37 cellular contexts compared by ENCODE assay signal in genomic region chrX:140064993-140065392, GRCh38.
"Had no signal": no experiment of that assay in that cellular context is flagged by ENCODE, and none has a peak within 500 bp of the region (broad histone marks: within the 10 kb centered on the region; RNA-seq: fewer than 3 reads in every experiment).

No MANE protein-coding gene starts in this region.

- H3K4me1 Mint-ChIP-seq: activated naive CD8-positive, alpha-beta T cell treated with anti-CD3 and anti-CD28 coated beads for 36 hours; activated T-helper 17 cell treated with anti-CD3 and anti-CD28 coated beads, Interleukin-2, amount 50 U/mL, for 72 hours had no signal

- DNase-seq: activated CD4-positive, alpha-beta T cell treated with anti-CD3 and anti-CD28 coated beads for 1 hour; activated CD4-positive, alpha-beta T cell treated with anti-CD3 and anti-CD28 coated beads for 48 hours; activated CD4-positive, alpha-beta T cell treated with anti-CD3 and anti-CD28 coated beads, Interleukin-2, amount 50 U/mL, for 4 hours; activated CD4-positive, CD25-positive, alpha-beta regulatory T cell; activated CD8-positive, alpha-beta T cell treated with anti-CD3 and anti-CD28 coated beads for 36 hours; activated effector memory CD4-positive, alpha-beta T cell treated with anti-CD3 and anti-CD28 coated beads, Interleukin-2, amount 50 U/mL, for 16 hours; activated naive CD4-positive, alpha-beta T cell; activated naive CD4-positive, alpha-beta T cell treated with anti-CD3 and anti-CD28 coated beads, Interleukin-2, amount 50 U/mL, for 16 hours; activated naive CD8-positive, alpha-beta T cell treated with anti-CD3 and anti-CD28 coated beads for 36 hours; activated T-cell treated with anti-CD3 and anti-CD28 coated beads, Interleukin-2, amount 50 U/mL, for 1 hour; activated T-cell treated with anti-CD3 and anti-CD28 coated beads, Interleukin-2, amount 50 U/mL, for 72 hours; amniotic stem cell; aorta; caudate nucleus; cerebellar nuclear complex; Kasumi-1; KG1; MM.1S; MV-4-11; NCI-H1092 treated with DMSO at 0.1 percent for 48 hours; NCI-H1417; NCI-H146; NCI-H187; NCI-H2029 treated with DMSO at 0.1 percent for 48 hours; NCI-H2107; NCI-H2171; NCI-H510A; NCI-H526; NCI-H748 treated with DMSO at 0.1 percent for 48 hours; PC-9; SIG-M5; T1000; WERI-Rb-1 had no signal

- ATAC-seq: activated CD8-positive, alpha-beta T cell treated with anti-CD3 and anti-CD28 coated beads for 36 hours; activated T-cell treated with anti-CD3 and anti-CD28 coated beads, Interleukin-2, amount 50 U/mL, for 72 hours; activated T-helper 17 cell treated with anti-CD3 and anti-CD28 coated beads, Interleukin-2, amount 50 U/mL, for 72 hours; Right ventricle myocardium inferior had no signal

- H3K4me3 ChIP-seq: PC-9 had no signal

- FAIRE-seq: RCC 7860 had no signal

- H3K27ac Mint-ChIP-seq: activated CD8-positive, alpha-beta T cell treated with anti-CD3 and anti-CD28 coated beads for 36 hours; activated naive CD8-positive, alpha-beta T cell treated with anti-CD3 and anti-CD28 coated beads for 36 hours; activated T-cell treated with anti-CD3 and anti-CD28 coated beads, Interleukin-2, amount 50 U/mL, for 72 hours; activated T-helper 17 cell treated with anti-CD3 and anti-CD28 coated beads, Interleukin-2, amount 50 U/mL, for 72 hours had no signal

- H3K4me3 Mint-ChIP-seq: activated CD8-positive, alpha-beta T cell treated with anti-CD3 and anti-CD28 coated beads for 36 hours; activated naive CD8-positive, alpha-beta T cell treated with anti-CD3 and anti-CD28 coated beads for 36 hours; activated T-cell treated with anti-CD3 and anti-CD28 coated beads, Interleukin-2, amount 50 U/mL, for 72 hours; activated T-helper 17 cell treated with anti-CD3 and anti-CD28 coated beads, Interleukin-2, amount 50 U/mL, for 72 hours had no signal

- H3K27ac ChIP-seq: PC-9, RWPE1, WERI-Rb-1 had no signal

- H3K4me2 ChIP-seq: PC-9 had no signal

- H3K36me3 Mint-ChIP-seq: activated naive CD8-positive, alpha-beta T cell treated with anti-CD3 and anti-CD28 coated beads for 36 hours had no signal

- H3K9me3 Mint-ChIP-seq: activated CD8-positive, alpha-beta T cell treated with anti-CD3 and anti-CD28 coated beads for 36 hours; activated naive CD8-positive, alpha-beta T cell treated with anti-CD3 and anti-CD28 coated beads for 36 hours; activated T-cell treated with anti-CD3 and anti-CD28 coated beads, Interleukin-2, amount 50 U/mL, for 72 hours; activated T-helper 17 cell treated with anti-CD3 and anti-CD28 coated beads, Interleukin-2, amount 50 U/mL, for 72 hours had no signal
